Comparison of ENCODE assay signal across 16 cellular contexts in the genomic region with DNA sequence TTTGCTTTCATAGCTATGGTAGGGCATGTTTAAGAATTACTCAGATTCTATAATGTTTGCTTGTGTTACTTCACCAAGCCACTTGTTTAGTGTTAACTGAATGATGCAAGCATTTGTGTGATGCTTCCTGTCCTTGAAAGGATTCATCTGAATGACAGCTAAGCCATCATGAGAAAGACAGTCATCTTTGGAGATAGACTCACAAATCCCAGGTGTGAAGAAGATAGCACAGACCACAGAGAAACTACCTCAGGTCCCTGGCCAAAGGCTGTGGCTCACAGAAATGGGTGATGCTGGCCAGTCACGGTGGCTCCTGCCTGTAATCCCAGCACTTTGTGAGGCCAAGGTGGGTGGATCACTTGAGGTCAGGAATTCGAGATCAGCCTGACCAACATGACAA.
A peak's percentile ranks its signal among the peaks of the same experiment; 100 is the strongest.
DNase-seq lines count a peak whose midpoint lies in the region; ATAC-seq and TF ChIP-seq lines count a peak whose summit lies in the region.
"Had no signal": no experiment of that assay in that cellular context is flagged by ENCODE, and none has a peak within 500 bp of the region (broad histone marks: within the 10 kb centered on the region; RNA-seq: fewer than 3 reads in every experiment).

No MANE protein-coding gene starts in this region.

- TF ChIP-seq CTCF in DND-41 (IDR thresholded peaks at IDR 0.05; ENCODE audit: borderline replicate concordance, extremely low read depth, low read length, poor library complexity, severe bottlenecking) (no peak), WTC11 (IDR thresholded peaks at IDR 0.05) (no peak), vagina (IDR thresholded peaks at IDR 0.05) (no peak)
- TF ChIP-seq CTCF in CD4-positive, alpha-beta T cell (IDR thresholded peaks at IDR 0.05): no peak

- no peaks in the 10 kb centered on the region for H3K9me3 Mint-ChIP-seq in activated CD4-positive, alpha-beta memory T cell treated with anti-CD3 and anti-CD28 coated beads for 36 hours
- no peaks in the 10 kb centered on the region for H3K9me3 Mint-ChIP-seq in activated CD4-positive, alpha-beta memory T cell treated with anti-CD3 and anti-CD28 coated beads, Interleukin-2, amount 10 ng/mL, durations not matched to agents 7 days and 5 days
- no peaks in the 10 kb centered on the region for H3K9me3 Mint-ChIP-seq in WTC11
- no peaks in the 10 kb centered on the region for H3K9me3 Mint-ChIP-seq in CD4-positive, alpha-beta T cell

- no peak overlapping the region for H2AFZ ChIP-seq in DND-41 (ENCODE audit: low read depth, low read length)

- H3K79me2 ChIP-seq in DND-41 (ENCODE audit: insufficient read depth, low read length): no peaks in the 10 kb centered on the region

- H3K9ac ChIP-seq in DND-41 (ENCODE audit: low read depth, low read length): no peak overlapping the region

- H3K4me1 Mint-ChIP-seq in activated CD4-positive, alpha-beta memory T cell treated with anti-CD3 and anti-CD28 coated beads for 36 hours (ENCODE audit: low read depth): no peaks in the 10 kb centered on the region
- H3K4me1 Mint-ChIP-seq in activated CD4-positive, alpha-beta memory T cell treated with anti-CD3 and anti-CD28 coated beads, Interleukin-2, amount 10 ng/mL, durations not matched to agents 7 days and 5 days: no peaks in the 10 kb centered on the region
- peaks cover 4% of the 10 kb centered on the region; the same call in 1 of the 2 replicates for H3K4me1 Mint-ChIP-seq in WTC11
- H3K4me1 Mint-ChIP-seq in CD4-positive, alpha-beta T cell (ENCODE audit: low read depth): no peaks in the 10 kb centered on the region

- H3K36me3 ChIP-seq in DND-41 (ENCODE audit: insufficient read depth, low read length): peaks cover 9% of the 10 kb centered on the region; the same call in 1 of the 2 replicates
- peaks cover 0 to 2% of the 10 kb centered on the region in 2 donors for H3K36me3 ChIP-seq in vagina

- DNase-seq in activated CD4-positive, alpha-beta memory T cell treated with anti-CD3 and anti-CD28 coated beads for 36 hours: peak; percentile 18
- DNase-seq in activated CD4-positive, alpha-beta memory T cell treated with anti-CD3 and anti-CD28 coated beads, Interleukin-2, amount 10 ng/mL, durations not matched to agents 7 days and 5 days: no peak
- no peak for DNase-seq in DND-41
- no peak for DNase-seq in WTC11 (ENCODE audit: low spot score)
- peak; percentile 2 for DNase-seq in fibroblast of peridontal ligament (ENCODE audit: extremely low read depth)
- no peak for DNase-seq in CD4-positive, alpha-beta T cell
- DNase-seq in pons (ENCODE audit: low spot score): no peak
- no peak for DNase-seq in vagina (ENCODE audit: extremely low spot score in 2 of 2)
- DNase-seq: C1 segment of cervical spinal cord; KBM-7; NCI-H1092; NCI-H2107; NCI-H69; NK-92 treated with Interleukin-12 subunit alpha and Interleukin-12 subunit beta, amount 100 ng/mL, for 24 hours; OCI-M1 had no signal

- H3K4me1 ChIP-seq in DND-41 (ENCODE audit: insufficient read depth, low read length): no peaks in the 10 kb centered on the region
- no peaks in the 10 kb centered on the region for H3K4me1 ChIP-seq in vagina

- no peaks in the 10 kb centered on the region for H3K36me3 Mint-ChIP-seq in activated CD4-positive, alpha-beta memory T cell treated with anti-CD3 and anti-CD28 coated beads for 36 hours
- H3K36me3 Mint-ChIP-seq in activated CD4-positive, alpha-beta memory T cell treated with anti-CD3 and anti-CD28 coated beads, Interleukin-2, amount 10 ng/mL, durations not matched to agents 7 days and 5 days (ENCODE audit: low read depth): no peaks in the 10 kb centered on the region
- no peaks in the 10 kb centered on the region for H3K36me3 Mint-ChIP-seq in WTC11
- H3K36me3 Mint-ChIP-seq in CD4-positive, alpha-beta T cell (ENCODE audit: low read depth): peaks cover 12% of the 10 kb centered on the region

- H3K4me2 ChIP-seq in DND-41 (ENCODE audit: insufficient read depth, low read length): no peak overlapping the region

- no peaks in the 10 kb centered on the region for H4K20me1 ChIP-seq in DND-41 (ENCODE audit: insufficient read depth, low read length)

- CTCF ChIA-PET in activated CD4-positive, alpha-beta memory T cell treated with anti-CD3 and anti-CD28 coated beads for 36 hours (lab: Charles Lee): no interaction called here
- CTCF ChIA-PET in activated CD4-positive, alpha-beta memory T cell treated with anti-CD3 and anti-CD28 coated beads, Interleukin-2, amount 10 ng/mL, durations not matched to agents 7 days and 5 days (lab: Charles Lee): no interaction called here
- CTCF ChIA-PET in WTC11 (lab: Charles Lee): no interaction called here
- CTCF ChIA-PET in CD4-positive, alpha-beta T cell (lab: Charles Lee): no interaction called here

- POLR2A ChIA-PET in activated CD4-positive, alpha-beta memory T cell treated with anti-CD3 and anti-CD28 coated beads for 36 hours (lab: Charles Lee): no interaction called here
- POLR2A ChIA-PET in activated CD4-positive, alpha-beta memory T cell treated with anti-CD3 and anti-CD28 coated beads, Interleukin-2, amount 10 ng/mL, durations not matched to agents 7 days and 5 days (lab: Charles Lee): no interaction called here
- POLR2A ChIA-PET in WTC11 (lab: Charles Lee): interaction anchor here (0.6 kb wide), 2 partner anchors 19 to 174 kb away, joined by 3 to 5 read pairs; no protein-coding TSS in a partner anchor
- POLR2A ChIA-PET in CD4-positive, alpha-beta T cell (lab: Charles Lee): interaction anchor here (0.6 kb wide), 1 partner anchor 114 kb away, joined by 3 read pairs; no protein-coding TSS in a partner anchor

- no peak overlapping the region for H3K27ac Mint-ChIP-seq in activated CD4-positive, alpha-beta memory T cell treated with anti-CD3 and anti-CD28 coated beads for 36 hours
- no peak overlapping the region for H3K27ac Mint-ChIP-seq in activated CD4-positive, alpha-beta memory T cell treated with anti-CD3 and anti-CD28 coated beads, Interleukin-2, amount 10 ng/mL, durations not matched to agents 7 days and 5 days
- no peak overlapping the region for H3K27ac Mint-ChIP-seq in WTC11
- H3K27ac Mint-ChIP-seq in CD4-positive, alpha-beta T cell: no peak overlapping the region

- no peaks in the 10 kb centered on the region for H3K27me3 Mint-ChIP-seq in activated CD4-positive, alpha-beta memory T cell treated with anti-CD3 and anti-CD28 coated beads for 36 hours
- no peaks in the 10 kb centered on the region for H3K27me3 Mint-ChIP-seq in activated CD4-positive, alpha-beta memory T cell treated with anti-CD3 and anti-CD28 coated beads, Interleukin-2, amount 10 ng/mL, durations not matched to agents 7 days and 5 days
- no peaks in the 10 kb centered on the region for H3K27me3 Mint-ChIP-seq in WTC11 (ENCODE audit: low read depth)
- no peaks in the 10 kb centered on the region for H3K27me3 Mint-ChIP-seq in CD4-positive, alpha-beta T cell

- H3K9me3 ChIP-seq in DND-41 (ENCODE audit: insufficient read depth, low read length, severe bottlenecking) (no peaks in the 10 kb centered on the region), vagina (no peaks in the 10 kb centered on the region)
- no peaks in the 10 kb centered on the region for H3K9me3 ChIP-seq in CD4-positive, alpha-beta T cell (ENCODE audit: control insufficient read depth, low read length)

- H3K27ac ChIP-seq in DND-41 (ENCODE audit: low read length): no peak overlapping the region
- no peak overlapping the region for H3K27ac ChIP-seq in CD4-positive, alpha-beta T cell (ENCODE audit: low read depth, low read length)
- no peak overlapping the region for H3K27ac ChIP-seq in vagina
- H3K27ac ChIP-seq: RWPE1 had no signal

- ATAC-seq in DND-41 (ENCODE audit: insufficient read depth, low read depth) (peak; percentile 48; the same call in 2 of the 3 replicates), WTC11 (peak; percentile 32; the same call in 1 of the 2 replicates)
- ATAC-seq in CD4-positive, alpha-beta T cell (ENCODE audit: poor library complexity): no peak

- H3K27me3 ChIP-seq in DND-41 (ENCODE audit: insufficient read depth, low read length, poor library complexity): no peaks in the 10 kb centered on the region
- H3K27me3 ChIP-seq in CD4-positive, alpha-beta T cell (ENCODE audit: control insufficient read depth, insufficient read depth, low read length): no peaks in the 10 kb centered on the region
- no peaks in the 10 kb centered on the region for H3K27me3 ChIP-seq in vagina

- no peak for TF ChIP-seq POLR2A in vagina (IDR thresholded peaks at IDR 0.05)

- intact Hi-C loops in activated CD4-positive, alpha-beta memory T cell treated with anti-CD3 and anti-CD28 coated beads for 36 hours (cut with micrococcal nuclease): no loop called here
- intact Hi-C loops in CD4-positive, alpha-beta T cell (cut with DNase I, micrococcal nuclease): no loop called here
- intact Hi-C loops in vagina (cut with DNase I): no loop called here

- H3K4me3 ChIP-seq in DND-41 (ENCODE audit: low read depth in 1 of 2, low read length in 2 of 2) (no peak overlapping the region), vagina (no peak overlapping the region)

- no peak overlapping the region for H3K4me3 Mint-ChIP-seq in activated CD4-positive, alpha-beta memory T cell treated with anti-CD3 and anti-CD28 coated beads for 36 hours
- no peak overlapping the region for H3K4me3 Mint-ChIP-seq in activated CD4-positive, alpha-beta memory T cell treated with anti-CD3 and anti-CD28 coated beads, Interleukin-2, amount 10 ng/mL, durations not matched to agents 7 days and 5 days
- no peak overlapping the region for H3K4me3 Mint-ChIP-seq in WTC11
- H3K4me3 Mint-ChIP-seq in CD4-positive, alpha-beta T cell: no peak overlapping the region

TF ChIP-seq in WTC11, 78 proteins besides CTCF, POLR2A, EP300 and RAD21:
- TF ChIP-seq CBFB (CRISPR knock-in tag; IDR thresholded peaks at IDR 0.05; ENCODE audit: low read depth): no peak
- no peak for TF ChIP-seq JAZF1 (CRISPR knock-in tag; IDR thresholded peaks at IDR 0.05)
- TF ChIP-seq, protein P1, sequence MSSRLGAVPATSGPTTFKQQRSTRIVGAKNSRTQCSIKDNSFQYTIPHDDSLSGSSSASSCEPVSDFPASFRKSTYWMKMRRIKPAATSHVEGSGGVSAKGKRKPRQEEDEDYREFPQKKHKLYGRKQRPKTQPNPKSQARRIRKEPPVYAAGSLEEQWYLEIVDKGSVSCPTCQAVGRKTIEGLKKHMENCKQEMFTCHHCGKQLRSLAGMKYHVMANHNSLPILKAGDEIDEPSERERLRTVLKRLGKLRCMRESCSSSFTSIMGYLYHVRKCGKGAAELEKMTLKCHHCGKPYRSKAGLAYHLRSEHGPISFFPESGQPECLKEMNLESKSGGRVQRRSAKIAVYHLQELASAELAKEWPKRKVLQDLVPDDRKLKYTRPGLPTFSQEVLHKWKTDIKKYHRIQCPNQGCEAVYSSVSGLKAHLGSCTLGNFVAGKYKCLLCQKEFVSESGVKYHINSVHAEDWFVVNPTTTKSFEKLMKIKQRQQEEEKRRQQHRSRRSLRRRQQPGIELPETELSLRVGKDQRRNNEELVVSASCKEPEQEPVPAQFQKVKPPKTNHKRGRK (CRISPR knock-in tag; IDR thresholded peaks at IDR 0.05; ENCODE audit: borderline replicate concordance): no peak
- TF ChIP-seq SMAD3 (CRISPR knock-in tag; IDR thresholded peaks at IDR 0.05; ENCODE audit: borderline replicate concordance): no peak
- TF ChIP-seq NFYB (CRISPR knock-in tag; conservative IDR thresholded peaks at IDR 0.05; ENCODE audit: low read depth): no peak
- TF ChIP-seq SMAD4 (CRISPR knock-in tag; IDR thresholded peaks at IDR 0.05): no peak
- no peak for TF ChIP-seq ESRRA (CRISPR knock-in tag; IDR thresholded peaks at IDR 0.05; ENCODE audit: borderline replicate concordance)

Comparison
In these comparisons a context has a peak if more than half of its experiments do, and no peak if none do; other contexts are left out.
1. DNase-seq: peak in activated CD4-positive, alpha-beta memory T cell treated with anti-CD3 and anti-CD28 coated beads for 36 hours (single experiment) and fibroblast of peridontal ligament (single experiment); none in activated CD4-positive, alpha-beta memory T cell treated with anti-CD3 and anti-CD28 coated beads, Interleukin-2, amount 10 ng/mL, durations not matched to agents 7 days and 5 days (single experiment), DND-41 (single experiment), WTC11 (single experiment), CD4-positive, alpha-beta T cell (0 of 10), pons (single experiment) and vagina (0 of 2).
2. POLR2A ChIA-PET loops: an anchor here in WTC11 (0.6 kb wide) and CD4-positive, alpha-beta T cell (0.6 kb wide); none called in activated CD4-positive, alpha-beta memory T cell treated with anti-CD3 and anti-CD28 coated beads for 36 hours and activated CD4-positive, alpha-beta memory T cell treated with anti-CD3 and anti-CD28 coated beads, Interleukin-2, amount 10 ng/mL, durations not matched to agents 7 days and 5 days.